Comparison of ENCODE assay signal across 8 cellular contexts in genomic region chr6:158793432-158793831, GRCh38. TPM values are rescaled to one million over a fixed set of nuclear protein-coding genes. Genes with fewer than 3 reads are reported as not detected.
A peak's percentile ranks its signal among the peaks of the same experiment; 100 is the strongest.
DNase-seq lines count a peak whose midpoint lies in the region; ATAC-seq and TF ChIP-seq lines count a peak whose summit lies in the region.

No MANE protein-coding gene starts in this region.

- H3K4me1 ChIP-seq in cardiac muscle cell (ENCODE audit: low read depth) (peaks cover 35% of the 10 kb centered on the region), OCI-LY3 (ENCODE audit: low read length) (peaks cover 43% of the 10 kb centered on the region)

- H3K9me3 ChIP-seq in cardiac muscle cell (ENCODE audit: low read depth) (no peaks in the 10 kb centered on the region), OCI-LY3 (ENCODE audit: insufficient read depth, low read length) (no peaks in the 10 kb centered on the region)

- no peak overlapping the region for H3K9ac ChIP-seq in OCI-LY3 (ENCODE audit: low read length)

- peak; percentile 37 to 67 for DNase-seq in cardiac muscle cell (ENCODE audit: low read depth in 1 of 2, low spot score in 1 of 2)
- DNase-seq in Right ventricle myocardium inferior (ENCODE audit: missing footprints): no peak
- no peak for DNase-seq in epithelial cell of prostate (ENCODE audit: low read depth, low spot score)
- peak; percentile 75 for DNase-seq in renal cortical epithelial cell (ENCODE audit: low read depth)
- no peak for DNase-seq in NCI-H2081 (lab: John Stamatoyannopoulos, UW)

- H3K36me3 ChIP-seq in cardiac muscle cell (peaks cover 8% of the 10 kb centered on the region), OCI-LY3 (replicated peaks; ENCODE audit: low read depth, low read length) (peaks cover 10% of the 10 kb centered on the region)

- TF ChIP-seq CTCF in cardiac muscle cell (IDR thresholded peaks at IDR 0.05; ENCODE audit: low read depth, low read length): peak; percentile 55
- TF ChIP-seq CTCF in OCI-LY3 (IDR thresholded peaks at IDR 0.05; ENCODE audit: low read depth, low read length): peak; percentile 50

- H2AFZ ChIP-seq in OCI-LY3 (ENCODE audit: low read depth, low read length): no peak overlapping the region

- no peak for ATAC-seq in Right ventricle myocardium inferior
- peak; percentile 74 for ATAC-seq in HG02610 (IDR thresholded peaks at IDR 0.05; ENCODE audit: unreplicated experiment)
- no peak for ATAC-seq in GM19324 (IDR thresholded peaks at IDR 0.05; ENCODE audit: low FRiP score, unreplicated experiment)

- H3K4me3 ChIP-seq in cardiac muscle cell (no peak overlapping the region), OCI-LY3 (ENCODE audit: low read length) (no peak overlapping the region)

- H3K79me2 ChIP-seq in OCI-LY3 (ENCODE audit: low read length): peaks cover 95% of the 10 kb centered on the region

- intact Hi-C loops in Right ventricle myocardium inferior (cut with DNase I): no loop called here

- H3K27ac ChIP-seq in cardiac muscle cell (peak overlapping the region; percentile 21), OCI-LY3 (ENCODE audit: low read length) (no peak overlapping the region), epithelial cell of prostate (peak overlapping the region; percentile 19)

- peak overlapping the region; percentile 12; the same call in 1 of the 2 replicates for H3K4me2 ChIP-seq in OCI-LY3 (ENCODE audit: low read length)

- H3K27me3 ChIP-seq in cardiac muscle cell (no peaks in the 10 kb centered on the region), OCI-LY3 (ENCODE audit: low read depth, low read length) (no peaks in the 10 kb centered on the region)

- H4K20me1 ChIP-seq in OCI-LY3 (ENCODE audit: insufficient read depth, low read length): peaks cover 95% of the 10 kb centered on the region

RNA-seq across cellular contexts. Expression of gene EZR, which starts 25.7 kb away (rescaled TPM):
- 356 and 401 TPM in 2 replicates for total RNA-seq in cardiac muscle cell
- polyA plus RNA-seq in cardiac muscle cell: 375 and 448 TPM in 2 replicates
- 203 TPM for total RNA-seq in Right ventricle myocardium inferior
- total RNA-seq in renal cortical epithelial cell: 307 and 456 TPM in 2 replicates

Comparison
In these comparisons a context has a peak if more than half of its experiments do, and no peak if none do; other contexts are left out.
1. DNase-seq: peak in cardiac muscle cell (2 of 2) and renal cortical epithelial cell (single experiment); none in Right ventricle myocardium inferior (single experiment), epithelial cell of prostate (single experiment) and NCI-H2081 (0 of 2).